ENCODE assay signal across 12 cellular contexts in genomic region chr1:59967141-59967697, GRCh38. TPM values are rescaled to one million over a fixed set of nuclear protein-coding genes. Genes with fewer than 3 reads are reported as not detected.
DNase-seq lines count a peak whose midpoint lies in the region; ATAC-seq, FAIRE-seq and TF ChIP-seq lines count a peak whose summit lies in the region.
"Had no signal": no experiment of that assay in that cellular context is flagged by ENCODE, and none has a peak within 500 bp of the region (broad histone marks: within the 10 kb centered on the region; RNA-seq: fewer than 3 reads in every experiment).

No MANE protein-coding gene starts in this region.

- dilution Hi-C loops in endothelial cell of umbilical vein (cut with MboI; ENCODE audit: extremely low pct_ligation_motif_present, low sequenced_read_pairs), result no loop called here

- H3K27me3 ChIP-seq in endothelial cell of umbilical vein (ENCODE audit: control insufficient read depth in 2 of 2, insufficient read depth in 2 of 2, low read length in 2 of 2), result peaks cover 0 to 4% of the 10 kb centered on the region in 2 experiments
- H3K27me3 ChIP-seq in neural progenitor cell, result no peaks in the 10 kb centered on the region
- H3K27me3 ChIP-seq: neutrophil had no signal

- no peaks in the 10 kb centered on the region for H3K36me3 Mint-ChIP-seq in neural progenitor cell
- H3K36me3 Mint-ChIP-seq: T-cell had no signal

- H3K36me3 ChIP-seq in endothelial cell of umbilical vein (ENCODE audit: control insufficient read depth in 2 of 2, extremely low read depth in 1 of 2, insufficient read depth in 2 of 2, low read length in 2 of 2) (no peaks in the 10 kb centered on the region), neural progenitor cell (no peaks in the 10 kb centered on the region)
- H3K36me3 ChIP-seq: neutrophil had no signal

- H3K27me3 Mint-ChIP-seq in neural progenitor cell (ENCODE audit: insufficient read depth, low read depth), result no peaks in the 10 kb centered on the region

- no peaks in the 10 kb centered on the region for H3K9me1 ChIP-seq in endothelial cell of umbilical vein (replicated peaks; ENCODE audit: control insufficient read depth, extremely low read depth, insufficient read depth, low read length)

- H3K27ac Mint-ChIP-seq in neural progenitor cell, result peak overlapping the region; percentile 7
- H3K27ac Mint-ChIP-seq: T-cell had no signal

- ATAC-seq in GM18502 (IDR thresholded peaks at IDR 0.05; ENCODE audit: poor library complexity, unreplicated experiment) (no peak), HG03571 (IDR thresholded peaks at IDR 0.05; ENCODE audit: unreplicated experiment) (no peak)
- ATAC-seq: T-cell had no signal

- H3K79me2 ChIP-seq in endothelial cell of umbilical vein (ENCODE audit: control insufficient read depth, insufficient read depth, low read length), result no peaks in the 10 kb centered on the region
- H3K79me2 ChIP-seq in neural progenitor cell (ENCODE audit: low read depth), result no peaks in the 10 kb centered on the region

- H3K9ac ChIP-seq in endothelial cell of umbilical vein (replicated peaks; ENCODE audit: extremely low read depth, insufficient read depth, low read length), result no peak overlapping the region
- no peak overlapping the region for H3K9ac ChIP-seq in neural progenitor cell

- H2AFZ ChIP-seq in endothelial cell of umbilical vein (ENCODE audit: low read depth, low read length) (no peak overlapping the region), neural progenitor cell (replicated peaks) (peak overlapping the region; percentile 35)

- H3K27ac ChIP-seq in endothelial cell of umbilical vein (ENCODE audit: insufficient read depth, low read depth, low read length) (no peak overlapping the region), neural progenitor cell (no peak overlapping the region), coronary artery (no peak overlapping the region)
- H3K27ac ChIP-seq: neutrophil had no signal

- no peak overlapping the region for H3K4me2 ChIP-seq in endothelial cell of umbilical vein (ENCODE audit: insufficient read depth, low read length)
- no peak overlapping the region for H3K4me2 ChIP-seq in neural progenitor cell

- peaks cover 2% of the 10 kb centered on the region for H3K4me1 ChIP-seq in endothelial cell of umbilical vein (ENCODE audit: control insufficient read depth, extremely low read depth, insufficient read depth, low read length)
- no peaks in the 10 kb centered on the region for H3K4me1 ChIP-seq in neural progenitor cell

- H3K9me3 Mint-ChIP-seq in neural progenitor cell, result no peaks in the 10 kb centered on the region
- H3K9me3 Mint-ChIP-seq: T-cell had no signal

- no peak for TF ChIP-seq CTCF in endothelial cell of umbilical vein (IDR thresholded peaks at IDR 0.05; ENCODE audit: extremely low read depth in 1 of 2, insufficient read depth in 1 of 2, low read depth in 1 of 2, low read length in 2 of 2)
- no peak for TF ChIP-seq CTCF in neural progenitor cell (IDR thresholded peaks at IDR 0.05)
- no peak for TF ChIP-seq CTCF in coronary artery (IDR thresholded peaks at IDR 0.05)

- no peaks in the 10 kb centered on the region for H3F3A ChIP-seq in neural progenitor cell (ENCODE audit: low read depth)

- DNase-seq in EL, result peak; percentile 11
- peak; percentile 44 for DNase-seq in NCI-H510A (lab: John Stamatoyannopoulos, UW)
- DNase-seq in endothelial cell of umbilical vein (ENCODE audit: low read depth, low spot score), result peak; percentile 51
- DNase-seq in neural progenitor cell (ENCODE audit: low spot score), result peak; percentile 27
- no peak for DNase-seq in stimulated activated CD4-positive, alpha-beta T cell treated with anti-CD3 and anti-CD28 coated beads, Interleukin-15, amount 100 ng/mL, for 24 hours
- DNase-seq in coronary artery (ENCODE audit: low spot score), result no peak
- DNase-seq: central memory CD4-positive, alpha-beta T cell; hippocampal formation; T-cell had no signal

- TF ChIP-seq POLR2A in endothelial cell of umbilical vein (IDR thresholded peaks at IDR 0.05; ENCODE audit: low read depth, low read length), result no peak

- H4K20me1 ChIP-seq in endothelial cell of umbilical vein (replicated peaks; ENCODE audit: control insufficient read depth, extremely low read depth, insufficient read depth, low read length), result no peaks in the 10 kb centered on the region
- no peaks in the 10 kb centered on the region for H4K20me1 ChIP-seq in neural progenitor cell (ENCODE audit: low read depth)

- no TSS peak for BruUV-seq in endothelial cell of umbilical vein (replicated peaks; lab: Mats Ljungman, UMichigan)

- H3K9me3 ChIP-seq in endothelial cell of umbilical vein (replicated peaks; ENCODE audit: control insufficient read depth, insufficient read depth, low read length), result no peaks in the 10 kb centered on the region
- H3K9me3 ChIP-seq in neural progenitor cell (ENCODE audit: low read depth), result no peaks in the 10 kb centered on the region
- H3K9me3 ChIP-seq: neutrophil had no signal

- intact Hi-C loops in endothelial cell of umbilical vein (cut with micrococcal nuclease), result no loop called here

- no peak for FAIRE-seq in endothelial cell of umbilical vein (lab: Jason Lieb, UNC)

- POLR2A ChIA-PET in endothelial cell of umbilical vein (lab: Charles Lee), result no interaction called here

- CTCF ChIA-PET in endothelial cell of umbilical vein (lab: Charles Lee), result interaction anchor here (1.1 to 5.0 kb wide), 5 partner anchors 7 to 1886 kb away, joined by 4 to 23 read pairs (median 10); no protein-coding TSS in a partner anchor

- H3K4me3 Mint-ChIP-seq in neural progenitor cell, result no peak overlapping the region
- H3K4me3 Mint-ChIP-seq: T-cell had no signal

- H3K4me3 ChIP-seq in endothelial cell of umbilical vein (replicated peaks in 1 of 3; ENCODE audit: insufficient read depth in 1 of 3, low read depth in 1 of 3, low read length in 3 of 3) (no peak overlapping the region), neural progenitor cell (no peak overlapping the region), coronary artery (no peak overlapping the region)

- H3K4me1 Mint-ChIP-seq in neural progenitor cell, result peaks cover 20% of the 10 kb centered on the region

TF ChIP-seq in endothelial cell of umbilical vein, 7 proteins besides CTCF, POLR2A, EP300 and RAD21:
- TF ChIP-seq, protein P1, sequence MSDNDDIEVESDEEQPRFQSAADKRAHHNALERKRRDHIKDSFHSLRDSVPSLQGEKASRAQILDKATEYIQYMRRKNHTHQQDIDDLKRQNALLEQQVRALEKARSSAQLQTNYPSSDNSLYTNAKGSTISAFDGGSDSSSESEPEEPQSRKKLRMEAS (IDR thresholded peaks at IDR 0.05; ENCODE audit: insufficient read depth, insufficient read length), result no peak
- TF ChIP-seq FOS (IDR thresholded peaks at IDR 0.05; ENCODE audit: borderline replicate concordance, insufficient read depth, low read length) (no peak), MYC (IDR thresholded peaks at IDR 0.05; ENCODE audit: low read depth, low read length) (no peak), POLR2AphosphoS5 (IDR thresholded peaks at IDR 0.05; ENCODE audit: insufficient read depth, low read depth, low read length) (no peak), GATA2 (IDR thresholded peaks at IDR 0.05; ENCODE audit: insufficient read depth, insufficient read length, low read depth, low read length) (no peak), JUN (IDR thresholded peaks at IDR 0.05; ENCODE audit: borderline replicate concordance, insufficient read depth, insufficient read length, low read depth) (no peak), EZH2 (IDR thresholded peaks at IDR 0.05; ENCODE audit: borderline replicate concordance, low read depth, low read length, severe bottlenecking) (no peak)

RNA-seq across cellular contexts. Expression of gene CYP2J2, which starts 40.6 kb away (rescaled TPM):
- 0.18 and 0.27 TPM in 2 replicates for total RNA-seq in endothelial cell of umbilical vein
- 0.06 TPM in 2 replicates for polyA plus RNA-seq in endothelial cell of umbilical vein
- polyA plus RNA-seq in endothelial cell of umbilical vein (2011; cell fraction: cytosol; rRNA removed), result 0.12 and 0.16 TPM in 2 replicates
- 0.20 and 0.54 TPM in 2 replicates for polyA plus RNA-seq in endothelial cell of umbilical vein (2011; cell fraction: nucleus; rRNA removed)
- polyA plus RNA-seq in endothelial cell of umbilical vein (2012), result not detected in 2 replicates
- not detected in 2 replicates for polyA minus RNA-seq in endothelial cell of umbilical vein
- not detected for polyA minus RNA-seq in endothelial cell of umbilical vein (2011; cell fraction: cytosol; rRNA and poly(A)+ RNA removed)
- polyA minus RNA-seq in endothelial cell of umbilical vein (2011; cell fraction: nucleus; rRNA and poly(A)+ RNA removed), result not detected in 2 replicates
- total RNA-seq in neural progenitor cell (ENCODE audit: low replicate concordance), result 0.07 and 0.19 TPM in 2 replicates

Comparison
In these comparisons a context has a peak if more than half of its experiments do, and no peak if none do; other contexts are left out.
1. DNase-seq: peak in EL (single experiment), NCI-H510A (single experiment), endothelial cell of umbilical vein (single experiment) and neural progenitor cell (single experiment); none in stimulated activated CD4-positive, alpha-beta T cell treated with anti-CD3 and anti-CD28 coated beads, Interleukin-15, amount 100 ng/mL, for 24 hours (single experiment) and coronary artery (single experiment).